ENCODE assay signal across 1 cellular context in genomic region chr6:7776509-7776908, GRCh38.
TF ChIP-seq lines count a peak whose summit lies in the region.

No MANE protein-coding gene starts in this region.

TF ChIP-seq in HepG2, 621 proteins besides CTCF, POLR2A, EP300 and RAD21 (continued from another document):
- TF ChIP-seq ZNF646 (CRISPR knock-in tag; IDR thresholded peaks at IDR 0.05) (no peak), NR2F2 (IDR thresholded peaks at IDR 0.05; ENCODE audit: borderline replicate concordance, low read depth) (0 out of 2 replicates have a peak, but pooled peaks have one; percentile 42), ZNF652 (CRISPR knock-in tag; IDR thresholded peaks at IDR 0.05; ENCODE audit: borderline replicate concordance, low read depth) (no peak), XBP1 (CRISPR knock-in tag; IDR thresholded peaks at IDR 0.05) (no peak), SNAPC2 (CRISPR knock-in tag; IDR thresholded peaks at IDR 0.05) (no peak), NR2F6 (IDR thresholded peaks at IDR 0.05) (0 out of 2 replicates have a peak, but pooled peaks have one; percentile 2), NR2F6 (CRISPR knock-in tag; IDR thresholded peaks at IDR 0.05) (peak; percentile 24; the same call in 1 of the 2 replicates)
